8 cellular contexts compared by ENCODE assay signal in the genomic region with DNA sequence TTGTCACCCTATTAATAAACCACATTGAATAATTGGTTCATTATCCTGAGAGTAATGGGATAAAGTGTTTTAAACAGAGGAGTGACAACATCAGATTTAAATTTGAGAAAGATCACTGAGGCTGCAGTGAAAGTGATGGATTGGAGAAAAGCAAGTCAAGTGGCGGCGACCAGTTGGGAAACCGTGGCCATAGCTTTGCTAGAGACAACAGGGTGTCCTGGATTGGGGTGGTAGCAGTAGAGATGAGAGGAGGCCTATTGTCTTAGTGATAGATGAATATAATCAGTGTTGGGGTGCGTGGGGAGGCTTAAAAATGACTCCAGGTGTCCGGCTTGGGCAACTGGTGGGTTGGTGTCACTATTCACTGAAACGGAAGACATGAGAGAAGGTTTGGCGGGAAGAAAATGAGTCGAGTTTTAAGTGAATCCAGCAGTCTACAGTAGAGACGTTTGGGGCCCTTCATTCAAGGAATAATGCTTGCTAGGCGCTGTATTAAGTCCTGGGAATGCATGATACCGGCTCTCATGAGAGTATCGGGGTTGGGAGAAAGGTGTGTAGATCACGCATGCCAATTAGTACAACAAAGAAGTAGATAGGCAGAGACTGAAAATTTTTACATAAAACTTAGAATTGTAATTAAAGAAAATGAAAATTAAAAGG. TPM values are rescaled to one million over a fixed set of nuclear protein-coding genes. Genes with fewer than 3 reads are reported as not detected.
A peak's percentile ranks its signal among the peaks of the same experiment; 100 is the strongest.
DNase-seq lines count a peak whose midpoint lies in the region; ATAC-seq, FAIRE-seq and TF ChIP-seq lines count a peak whose summit lies in the region.

No MANE protein-coding gene starts in this region.

- no peaks in the 10 kb centered on the region for H3K27me3 ChIP-seq in PC-9 (ENCODE audit: insufficient read depth, low read depth)
- H3K27me3 ChIP-seq in endothelial cell of umbilical vein (ENCODE audit: control insufficient read depth in 2 of 2, insufficient read depth in 2 of 2, low read length in 2 of 2): no peaks in the 10 kb centered on the region
- H3K27me3 ChIP-seq in osteoblast (ENCODE audit: insufficient read depth, low read length): no peaks in the 10 kb centered on the region

- H3K36me3 ChIP-seq in PC-9 (ENCODE audit: low read depth) (peaks cover 15% of the 10 kb centered on the region; the same call in 1 of the 2 replicates), endothelial cell of umbilical vein (ENCODE audit: control insufficient read depth in 2 of 2, extremely low read depth in 1 of 2, insufficient read depth in 2 of 2, low read length in 2 of 2) (peaks cover 3 to 8% of the 10 kb centered on the region in 2 experiments), osteoblast (ENCODE audit: insufficient read depth, low read length) (peaks cover 5% of the 10 kb centered on the region)

- peak overlapping the region; percentile 97 for H2AFZ ChIP-seq in PC-9
- H2AFZ ChIP-seq in endothelial cell of umbilical vein (ENCODE audit: low read depth, low read length): peak overlapping the region; percentile 91
- H2AFZ ChIP-seq in osteoblast (ENCODE audit: low read length): peak overlapping the region; percentile 95

- TSS peak; percentile 57 for BruUV-seq in PC-9 (replicated peaks; lab: Mats Ljungman, UMichigan)
- TSS peak; percentile 52 for BruUV-seq in endothelial cell of umbilical vein (replicated peaks; lab: Mats Ljungman, UMichigan)

- peak overlapping the region; percentile 67 for H3K9ac ChIP-seq in endothelial cell of umbilical vein (replicated peaks; ENCODE audit: extremely low read depth, insufficient read depth, low read length)

- H3K4me2 ChIP-seq in PC-9 (peak overlapping the region; percentile 89), endothelial cell of umbilical vein (ENCODE audit: insufficient read depth, low read length) (peak overlapping the region; percentile 98), osteoblast (ENCODE audit: insufficient read depth, low read length) (peak overlapping the region; percentile 82)

- H3K9me1 ChIP-seq in endothelial cell of umbilical vein (replicated peaks; ENCODE audit: control insufficient read depth, extremely low read depth, insufficient read depth, low read length): no peaks in the 10 kb centered on the region

- no peak for TF ChIP-seq POLR2A in endothelial cell of umbilical vein (IDR thresholded peaks at IDR 0.05; ENCODE audit: low read depth, low read length)

- CTCF ChIA-PET in PC-9 (lab: Charles Lee) (no interaction called here), endothelial cell of umbilical vein (lab: Charles Lee) (interaction anchor here (0.9 to 1.6 kb wide), 2 partner anchors 27 to 51 kb away, joined by 3 to 11 read pairs; no protein-coding TSS in a partner anchor)

- no peaks in the 10 kb centered on the region; the same call in 1 of the 2 replicates for H3F3A ChIP-seq in PC-9 (ENCODE audit: insufficient read depth, low read depth)

- H3K27ac ChIP-seq in PC-9 (no peak overlapping the region), endothelial cell of umbilical vein (ENCODE audit: insufficient read depth, low read depth, low read length) (no peak overlapping the region), osteoblast (ENCODE audit: low read depth, low read length) (peak overlapping the region; percentile 29)

- DNase-seq in GM12864 (ENCODE audit: low read depth): no peak
- DNase-seq in PC-9: no peak
- DNase-seq in endothelial cell of umbilical vein (ENCODE audit: low read depth, low spot score): no peak
- DNase-seq in osteoblast (ENCODE audit: insufficient read length, low spot score, missing footprints): no peak
- DNase-seq in stimulated activated naive CD4-positive, alpha-beta T cell (lab: John Stamatoyannopoulos, UW): no peak
- DNase-seq in T1000 (lab: John Stamatoyannopoulos, UW): no peak
- no peak for DNase-seq in 8988T

- TF ChIP-seq CTCF in GM12864 (IDR thresholded peaks at IDR 0.05; ENCODE audit: low read depth, low read length, missing control alignments) (no peak), PC-9 (conservative IDR thresholded peaks at IDR 0.05) (no peak), endothelial cell of umbilical vein (IDR thresholded peaks at IDR 0.05; ENCODE audit: extremely low read depth in 1 of 2, insufficient read depth in 1 of 2, low read depth in 1 of 2, low read length in 2 of 2) (no peak), osteoblast (IDR thresholded peaks at IDR 0.05; ENCODE audit: extremely low read depth, low read depth, low read length) (no peak)

- no peaks in the 10 kb centered on the region for H4K20me1 ChIP-seq in PC-9 (ENCODE audit: insufficient read depth)
- H4K20me1 ChIP-seq in endothelial cell of umbilical vein (replicated peaks; ENCODE audit: control insufficient read depth, extremely low read depth, insufficient read depth, low read length): no peaks in the 10 kb centered on the region
- no peaks in the 10 kb centered on the region for H4K20me1 ChIP-seq in osteoblast (ENCODE audit: insufficient read depth, low read length)

- POLR2A ChIA-PET in PC-9 (lab: Charles Lee; ENCODE audit: unreplicated experiment): no interaction called here
- POLR2A ChIA-PET in endothelial cell of umbilical vein (lab: Charles Lee): no interaction called here

- no peak for ATAC-seq in HG03378 (IDR thresholded peaks at IDR 0.05; ENCODE audit: unreplicated experiment)

- FAIRE-seq in endothelial cell of umbilical vein (lab: Jason Lieb, UNC): no peak

- intact Hi-C loops in PC-9 (cut with micrococcal nuclease; ENCODE audit: unreplicated experiment) (no loop called here), endothelial cell of umbilical vein (cut with micrococcal nuclease) (no loop called here)

- no peaks in the 10 kb centered on the region for H3K9me2 ChIP-seq in PC-9 (ENCODE audit: insufficient read depth)

- H3K4me1 ChIP-seq in PC-9 (replicated peaks; ENCODE audit: insufficient read depth) (0 out of 2 replicates have a peak, but pooled peaks cover 9% of the 10 kb centered on the region), endothelial cell of umbilical vein (ENCODE audit: control insufficient read depth, extremely low read depth, insufficient read depth, low read length) (peaks cover 12% of the 10 kb centered on the region), osteoblast (ENCODE audit: insufficient read depth, low read length) (peaks cover 9% of the 10 kb centered on the region)

- H3K79me2 ChIP-seq in PC-9 (ENCODE audit: low read depth): peaks cover 20% of the 10 kb centered on the region
- H3K79me2 ChIP-seq in endothelial cell of umbilical vein (ENCODE audit: control insufficient read depth, insufficient read depth, low read length): peaks cover 13% of the 10 kb centered on the region
- peaks cover 18% of the 10 kb centered on the region for H3K79me2 ChIP-seq in osteoblast (ENCODE audit: insufficient read depth, low read length)

- peak overlapping the region; percentile 78 for H3K4me3 ChIP-seq in GM12864 (ENCODE audit: low read depth, low read length)
- H3K4me3 ChIP-seq in PC-9: peak overlapping the region; percentile 94
- peak overlapping the region; percentile 34 to 81 (median 73) for H3K4me3 ChIP-seq in endothelial cell of umbilical vein (replicated peaks in 1 of 3; ENCODE audit: insufficient read depth in 1 of 3, low read depth in 1 of 3, low read length in 3 of 3)
- peak overlapping the region; percentile 72 for H3K4me3 ChIP-seq in osteoblast (ENCODE audit: insufficient read depth, low read length)

- dilution Hi-C loops in endothelial cell of umbilical vein (cut with MboI; ENCODE audit: extremely low pct_ligation_motif_present, low sequenced_read_pairs): no loop called here

- H3K9me3 ChIP-seq in PC-9 (ENCODE audit: insufficient read depth, low read depth) (no peaks in the 10 kb centered on the region), endothelial cell of umbilical vein (replicated peaks; ENCODE audit: control insufficient read depth, insufficient read depth, low read length) (no peaks in the 10 kb centered on the region), osteoblast (ENCODE audit: low read depth, low read length) (no peaks in the 10 kb centered on the region)

TF ChIP-seq in endothelial cell of umbilical vein, 7 proteins besides CTCF, POLR2A, EP300 and RAD21 (continues in another document):
- TF ChIP-seq EZH2 (IDR thresholded peaks at IDR 0.05; ENCODE audit: borderline replicate concordance, low read depth, low read length, severe bottlenecking) (no peak), GATA2 (IDR thresholded peaks at IDR 0.05; ENCODE audit: insufficient read depth, insufficient read length, low read depth, low read length) (no peak), MYC (IDR thresholded peaks at IDR 0.05; ENCODE audit: low read depth, low read length) (no peak)

RNA-seq across cellular contexts. Expression of a gene that starts 0.8 kb away (rescaled TPM):
- total RNA-seq in PC-9 (2021): 26.3 and 36.5 TPM in 2 replicates
- 20.8 and 24.0 TPM in 2 replicates for total RNA-seq in endothelial cell of umbilical vein
- polyA plus RNA-seq in endothelial cell of umbilical vein: 3.6 and 4.4 TPM in 2 replicates
- 5.9 and 7.1 TPM in 2 replicates for polyA plus RNA-seq in endothelial cell of umbilical vein (2011; cell fraction: cytosol; rRNA removed)
- polyA plus RNA-seq in endothelial cell of umbilical vein (2011; cell fraction: nucleus; rRNA removed): 16.2 and 19.3 TPM in 2 replicates
- 6.9 and 7.7 TPM in 2 replicates for polyA plus RNA-seq in endothelial cell of umbilical vein (2012)
- polyA minus RNA-seq in endothelial cell of umbilical vein: 14.1 and 14.4 TPM in 2 replicates
- polyA minus RNA-seq in endothelial cell of umbilical vein (2011; cell fraction: cytosol; rRNA and poly(A)+ RNA removed): 20.0 TPM
- 14.3 and 21.7 TPM in 2 replicates for polyA minus RNA-seq in endothelial cell of umbilical vein (2011; cell fraction: nucleus; rRNA and poly(A)+ RNA removed)
- 22.7 and 24.6 TPM in 2 replicates for total RNA-seq in osteoblast

RNA-seq across cellular contexts. Expression of a gene that starts 7.5 kb away (rescaled TPM):
- total RNA-seq in PC-9 (2021) (not detected in 2 replicates), endothelial cell of umbilical vein (not detected in 2 replicates), osteoblast (not detected in 2 replicates)
- polyA plus RNA-seq in endothelial cell of umbilical vein: not detected in 2 replicates
- polyA plus RNA-seq in endothelial cell of umbilical vein (2011; cell fraction: cytosol; rRNA removed): not detected in 2 replicates
- not detected in 2 replicates for polyA plus RNA-seq in endothelial cell of umbilical vein (2011; cell fraction: nucleus; rRNA removed)
- polyA plus RNA-seq in endothelial cell of umbilical vein (2012): not detected in 2 replicates
- polyA minus RNA-seq in endothelial cell of umbilical vein: not detected in 2 replicates
- polyA minus RNA-seq in endothelial cell of umbilical vein (2011; cell fraction: cytosol; rRNA and poly(A)+ RNA removed): not detected
- not detected in 2 replicates for polyA minus RNA-seq in endothelial cell of umbilical vein (2011; cell fraction: nucleus; rRNA and poly(A)+ RNA removed)

RNA-seq across cellular contexts. Expression of a gene that starts 24.7 kb away (rescaled TPM):
- not detected in 2 replicates for total RNA-seq in PC-9 (2021)
- not detected in 2 replicates for total RNA-seq in endothelial cell of umbilical vein
- not detected in 2 replicates for polyA plus RNA-seq in endothelial cell of umbilical vein
- 0.03 TPM in 1 of 2 replicates, not detected in the other for polyA plus RNA-seq in endothelial cell of umbilical vein (2011; cell fraction: cytosol; rRNA removed)
- polyA plus RNA-seq in endothelial cell of umbilical vein (2011; cell fraction: nucleus; rRNA removed): not detected in 2 replicates
- not detected in 2 replicates for polyA plus RNA-seq in endothelial cell of umbilical vein (2012)
- not detected in 2 replicates for polyA minus RNA-seq in endothelial cell of umbilical vein
- not detected for polyA minus RNA-seq in endothelial cell of umbilical vein (2011; cell fraction: cytosol; rRNA and poly(A)+ RNA removed)
- polyA minus RNA-seq in endothelial cell of umbilical vein (2011; cell fraction: nucleus; rRNA and poly(A)+ RNA removed): not detected in 2 replicates
- under 0.01 TPM in 1 of 2 replicates, not detected in the other for total RNA-seq in osteoblast
